Comparison of ENCODE assay signal across 29 cellular contexts in the genomic region with DNA sequence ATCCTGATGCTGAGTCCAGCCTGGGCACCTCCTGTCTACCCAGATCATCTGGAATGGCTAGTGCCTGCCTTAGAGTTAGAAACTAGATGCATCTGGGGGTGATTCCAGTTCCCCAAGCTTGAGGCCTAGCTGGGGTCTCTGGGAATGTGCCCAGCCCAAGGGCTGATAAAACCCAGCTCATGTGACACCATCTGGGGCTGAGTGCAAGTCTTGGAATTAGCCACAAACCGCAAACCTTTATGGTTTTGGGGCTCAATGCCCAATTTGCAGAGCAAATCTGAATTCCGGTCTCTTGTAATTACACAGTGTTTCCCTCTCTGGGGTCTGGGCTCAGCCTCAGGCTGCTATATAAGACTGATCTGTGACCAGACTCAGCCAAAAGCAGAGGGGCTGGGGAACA. TPM values are rescaled to one million over a fixed set of nuclear protein-coding genes. Genes with fewer than 3 reads are reported as not detected.
A peak's percentile ranks its signal among the peaks of the same experiment; 100 is the strongest.
DNase-seq lines count a peak whose midpoint lies in the region; ATAC-seq and TF ChIP-seq lines count a peak whose summit lies in the region.
"Had no signal": no experiment of that assay in that cellular context is flagged by ENCODE, and none has a peak within 500 bp of the region (broad histone marks: within the 10 kb centered on the region; RNA-seq: fewer than 3 reads in every experiment).

Gene BPIFB4 (plus strand): TSS at position 377 of the 400 bp plus-strand sequence. CDS start 1,884 bp downstream, outside the sequence.

- in situ Hi-C loops in GM23248 (cut with MboI): no loop called here

- H3K27me3 ChIP-seq in GM23248 (replicated peaks; ENCODE audit: insufficient read depth): peaks cover 31% of the 10 kb centered on the region; the same call in 1 of the 2 replicates
- no peaks in the 10 kb centered on the region for H3K27me3 ChIP-seq in PC-3 (ENCODE audit: low read length)
- no peaks in the 10 kb centered on the region for H3K27me3 ChIP-seq in fibroblast of lung (ENCODE audit: control insufficient read depth, insufficient read depth, low read length)
- H3K27me3 ChIP-seq: pancreas, right atrium auricular region had no signal

- no peaks in the 10 kb centered on the region for H4K20me1 ChIP-seq in GM23248 (ENCODE audit: insufficient read depth)
- no peaks in the 10 kb centered on the region for H4K20me1 ChIP-seq in PC-3 (ENCODE audit: low read length)
- H4K20me1 ChIP-seq in fibroblast of lung (ENCODE audit: control insufficient read depth, extremely low read depth, insufficient read depth, low read length): no peaks in the 10 kb centered on the region

- no peaks in the 10 kb centered on the region for H3K79me2 ChIP-seq in GM23248 (ENCODE audit: insufficient read depth)
- no peaks in the 10 kb centered on the region for H3K79me2 ChIP-seq in PC-3 (ENCODE audit: low read length)
- H3K79me2 ChIP-seq in fibroblast of lung (ENCODE audit: control insufficient read depth, insufficient read depth, low read length): no peaks in the 10 kb centered on the region

- H2AFZ ChIP-seq in GM23248 (no peak within 1 kb of the TSS), PC-3 (ENCODE audit: low read length) (no peak within 1 kb of the TSS), fibroblast of lung (ENCODE audit: low read length) (no peak within 1 kb of the TSS)

- H3K27ac ChIP-seq in GM23248: no peak within 1 kb of the TSS
- no peak within 1 kb of the TSS for H3K27ac ChIP-seq in PC-3 (ENCODE audit: low read length)
- H3K27ac ChIP-seq in fibroblast of lung (ENCODE audit: insufficient read depth, low read length): no peak within 1 kb of the TSS
- H3K27ac ChIP-seq: pancreas, right atrium auricular region, tibial artery, VCaP had no signal

- H3K4me1 ChIP-seq in GM23248 (ENCODE audit: insufficient read depth) (peaks cover 6% of the 10 kb centered on the region; the same call in 1 of the 2 replicates), PC-3 (ENCODE audit: insufficient read depth, low read length) (no peaks in the 10 kb centered on the region), fibroblast of lung (ENCODE audit: control insufficient read depth, extremely low read depth, insufficient read depth, low read length) (no peaks in the 10 kb centered on the region)
- H3K4me1 ChIP-seq: pancreas, right atrium auricular region, tibial artery had no signal

- intact Hi-C loops in PC-3 (cut with micrococcal nuclease): no loop called here

- CTCF ChIA-PET in PC-3 (lab: Charles Lee): no interaction called here

- DNase-seq in GM23248 (peak; percentile 74), PC-3 (peak; percentile 4), fibroblast of lung (ENCODE audit: low read depth in 2 of 2) (peak; percentile 2 to 40), skeletal muscle cell (ENCODE audit: low read depth) (peak; percentile 9), DMS153 (lab: John Stamatoyannopoulos, UW) (no peak), occipital lobe (lab: John Stamatoyannopoulos, UW) (no peak)
- DNase-seq in stimulated activated naive CD4-positive, alpha-beta T cell (lab: John Stamatoyannopoulos, UW): no peak
- DNase-seq: activated CD4-positive, alpha-beta T cell treated with anti-CD3 and anti-CD28 coated beads, Interleukin-2, amount 10 ng/mL, durations not matched to agents 24 days and 14 days; activated CD8-positive, alpha-beta memory T cell treated with anti-CD3 and anti-CD28 coated beads, Interleukin-2, amount 10 ng/mL, durations not matched to agents 7 days and 5 days; activated naive CD4-positive, alpha-beta T cell treated with anti-CD3 and anti-CD28 coated beads, Interleukin-2, amount 50 U/mL, for 16 hours; anterior cingulate cortex; CD4-positive, alpha-beta memory T cell; DMS 273 treated with DMSO at 0.1 percent for 48 hours; GOT3; KG1; MV-4-11; naive thymus-derived CD4-positive, alpha-beta T cell; NCI-H1694; NCI-H526; pancreas; tibial artery had no signal

- H3F3A ChIP-seq in GM23248 (ENCODE audit: insufficient read depth): no peaks in the 10 kb centered on the region
- no peaks in the 10 kb centered on the region for H3F3A ChIP-seq in PC-3 (ENCODE audit: low read length, unreplicated experiment)

- POLR2A ChIA-PET in PC-3 (lab: Charles Lee; ENCODE audit: unreplicated experiment): no interaction called here

- H3K4me3 ChIP-seq in GM23248: no peak within 1 kb of the TSS
- no peak within 1 kb of the TSS for H3K4me3 ChIP-seq in PC-3 (ENCODE audit: low read length)
- no peak within 1 kb of the TSS for H3K4me3 ChIP-seq in fibroblast of lung (replicated peaks in 1 of 4; ENCODE audit: control extremely low read depth in 1 of 4, insufficient read depth in 1 of 4, low read depth in 3 of 4, low read length in 4 of 4)
- no peak within 1 kb of the TSS for H3K4me3 ChIP-seq in skeletal muscle cell (ENCODE audit: low read depth, low read length)
- H3K4me3 ChIP-seq: pancreas, right atrium auricular region, tibial artery had no signal

- H3K36me3 ChIP-seq in GM23248 (ENCODE audit: low read depth) (no peaks in the 10 kb centered on the region), PC-3 (ENCODE audit: low read depth, low read length) (no peaks in the 10 kb centered on the region), fibroblast of lung (ENCODE audit: control insufficient read depth, insufficient read depth, low read length) (no peaks in the 10 kb centered on the region)
- H3K36me3 ChIP-seq: pancreas, right atrium auricular region, tibial artery had no signal

- no peak within 1 kb of the TSS for H3K9ac ChIP-seq in GM23248
- no peak within 1 kb of the TSS for H3K9ac ChIP-seq in PC-3 (ENCODE audit: low read length)
- no peak within 1 kb of the TSS for H3K9ac ChIP-seq in fibroblast of lung (ENCODE audit: insufficient read depth, low read length)

- no peak for ATAC-seq in PC-3
- ATAC-seq in HG03460 (IDR thresholded peaks at IDR 0.05; ENCODE audit: unreplicated experiment): no peak
- ATAC-seq: activated CD8-positive, alpha-beta memory T cell treated with anti-CD3 and anti-CD28 coated beads, Interleukin-2, amount 10 ng/mL, durations not matched to agents 7 days and 5 days; left lobe of liver; naive thymus-derived CD4-positive, alpha-beta T cell; pancreas; SK-N-SH treated with all-trans-retinoic acid at 6 μM for 48 hours had no signal

- H3K9me3 ChIP-seq in GM23248 (ENCODE audit: low read depth): no peaks in the 10 kb centered on the region
- no peaks in the 10 kb centered on the region for H3K9me3 ChIP-seq in PC-3 (ENCODE audit: low read length)
- H3K9me3 ChIP-seq in fibroblast of lung (ENCODE audit: control insufficient read depth, insufficient read depth, low read depth, low read length): no peaks in the 10 kb centered on the region
- H3K9me3 ChIP-seq: pancreas, right atrium auricular region, tibial artery had no signal

- TF ChIP-seq CTCF in PC-3 (conservative IDR thresholded peaks at IDR 0.05; ENCODE audit: low read depth, low read length) (no peak), fibroblast of lung (conservative IDR thresholded peaks at IDR 0.05 in 1 of 2, IDR thresholded peaks at IDR 0.05 in 1 of 2; ENCODE audit: low read depth in 1 of 2, low read length in 2 of 2) (no peak)

- WGBS in GM23248 (ENCODE audit: low coverage in 1 of 2, low lambda C conversion rate in 2 of 2, missing lambda C conversion rate in 2 of 2), 2 experiments: 28 to 43% methylated on average over 2 of the region's 2 CpGs

- no TSS peak for BruUV-seq in PC-3 (replicated peaks; lab: Mats Ljungman, UMichigan)

- no peak within 1 kb of the TSS for H3K4me2 ChIP-seq in GM23248 (ENCODE audit: unreplicated experiment)
- no peak within 1 kb of the TSS for H3K4me2 ChIP-seq in PC-3 (ENCODE audit: low read length)
- H3K4me2 ChIP-seq in fibroblast of lung (ENCODE audit: extremely low read depth, insufficient read depth, low read length): no peak within 1 kb of the TSS

- H3K9me2 ChIP-seq in GM23248 (ENCODE audit: insufficient read depth) (no peaks in the 10 kb centered on the region), PC-3 (replicated peaks; ENCODE audit: low read length) (no peaks in the 10 kb centered on the region)

RNA-seq across cellular contexts. Expression of gene BPIFB4, which starts in this region (rescaled TPM):
- not detected in 2 replicates for total RNA-seq in GM23248 (2014; rRNA removed; shearing (Covaris generic))
- polyA plus RNA-seq in GM23248 (2016; fragmentation: Nextera tagmentation; extraction: Ambion mirVana): not detected in 2 replicates
- not detected in 2 replicates for total RNA-seq in PC-3 (2014; rRNA removed)
- total RNA-seq in fibroblast of lung: not detected in 2 replicates
- not detected in 2 replicates for polyA plus RNA-seq in fibroblast of lung
- polyA plus RNA-seq in fibroblast of lung (2012): not detected in 2 replicates
- not detected in 2 replicates for polyA minus RNA-seq in fibroblast of lung (ENCODE audit: low replicate concordance)
- total RNA-seq in occipital lobe: not detected
- total RNA-seq: activated CD4-positive, alpha-beta T cell treated with anti-CD3 and anti-CD28 coated beads, Interleukin-2, amount 10 ng/mL, durations not matched to agents 24 days and 14 days; activated CD8-positive, alpha-beta memory T cell treated with anti-CD3 and anti-CD28 coated beads, Interleukin-2, amount 10 ng/mL, durations not matched to agents 7 days and 5 days; CD4-positive, alpha-beta memory T cell; frontal cortex; HT-29; left lobe of liver; mesenteric fat pad; naive thymus-derived CD4-positive, alpha-beta T cell; pancreas; right atrium auricular region had no signal
- polyA plus RNA-seq: CD4-positive, alpha-beta memory T cell; naive thymus-derived CD4-positive, alpha-beta T cell; pancreas had no signal

Comparison
In these comparisons a context has a peak if more than half of its experiments do, and no peak if none do; other contexts are left out.
1. Peak in DNase-seq in GM23248; RNA of the gene not detected or under 1 TPM.
2. Peak in DNase-seq in PC-3; RNA of the gene not detected or under 1 TPM.
3. Peak in DNase-seq in fibroblast of lung; RNA of the gene not detected or under 1 TPM.